Comparison of ENCODE assay signal across 36 cellular contexts in the genomic region with DNA sequence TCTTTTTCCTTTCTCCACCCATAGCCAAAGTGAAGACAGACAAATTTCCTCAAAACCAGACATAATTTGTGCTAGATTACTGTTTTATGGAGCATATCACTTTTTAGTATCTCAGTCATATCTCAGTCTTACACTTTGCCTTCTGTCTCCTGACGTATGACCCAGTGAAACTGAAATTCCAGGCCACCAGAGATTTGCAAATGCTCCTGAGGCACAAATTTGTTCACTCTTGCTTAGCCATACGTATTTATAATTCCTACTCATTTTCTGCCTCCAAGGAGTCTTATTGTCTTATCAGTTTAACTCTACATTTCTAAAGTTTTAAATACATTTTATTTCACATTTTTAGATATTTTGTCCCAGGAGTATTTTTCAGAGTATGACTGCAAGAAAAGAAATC. TPM values are rescaled to one million over a fixed set of nuclear protein-coding genes. Genes with fewer than 3 reads are reported as not detected.
"Had no signal": no experiment of that assay in that cellular context is flagged by ENCODE, and none has a peak within 500 bp of the region (broad histone marks: within the 10 kb centered on the region; RNA-seq: fewer than 3 reads in every experiment).

No MANE protein-coding gene starts in this region.

- H3K4me3 ChIP-seq: adrenal gland, body of pancreas, cardiac muscle cell had no signal

- H3K4me3 Mint-ChIP-seq: activated B cell treated with CpG ODN at 0.5 μM for 24 hours; activated CD4-positive, alpha-beta memory T cell treated with anti-CD3 and anti-CD28 coated beads for 36 hours; activated CD4-positive, alpha-beta T cell treated with anti-CD3 and anti-CD28 coated beads, Interleukin-2, amount 10 ng/mL, durations not matched to agents 24 days and 14 days; activated CD8-positive, alpha-beta T cell treated with anti-CD3 and anti-CD28 coated beads for 36 hours; activated naive CD4-positive, alpha-beta T cell treated with anti-CD3 and anti-CD28 coated beads for 36 hours; activated naive CD8-positive, alpha-beta T cell treated with anti-CD3 and anti-CD28 coated beads for 36 hours; activated T-cell treated with anti-CD3 and anti-CD28 coated beads, Interleukin-2, amount 50 U/mL, for 4 hours; activated T-cell treated with anti-CD3 and anti-CD28 coated beads, Interleukin-2, amount 50 U/mL, for 72 hours; activated T-helper 1 cell treated with anti-CD3 and anti-CD28 coated beads, Interleukin-12 subunit alpha, Interleukin-12 subunit beta, Interleukin-2, Interleukin-4 antibody, amounts not matched to agents 30 ng/mL and 10 ng/mL and 1 ng/mL, durations not matched to agents 14 hours and 24 hours and 36 hours; activated T-helper 17 cell treated with anti-CD3 and anti-CD28 coated beads, Interleukin-2, amount 50 U/mL, for 72 hours; central memory CD8-positive, alpha-beta T cell; T-helper 1 cell treated with Interleukin-12 subunit alpha and Interleukin-12 subunit beta and Interleukin-4 antibody, amounts not matched to agents 30 μg/mL and 1 μg/mL, for 36 hours had no signal

- H3K27me3 ChIP-seq: adrenal gland, body of pancreas, cardiac muscle cell had no signal

- H3K9me3 ChIP-seq: adrenal gland, body of pancreas had no signal

- H3K27ac ChIP-seq: adrenal gland, body of pancreas, cardiac muscle cell, VCaP had no signal

- FAIRE-seq: astrocyte, bronchial epithelial cell, TTC549 had no signal

- DNase-seq: activated B cell treated with CpG ODN at 0.5 μM for 24 hours; activated CD4-positive, alpha-beta memory T cell treated with anti-CD3 and anti-CD28 coated beads for 36 hours; activated CD4-positive, alpha-beta T cell treated with anti-CD3 and anti-CD28 coated beads for 4 hours; activated CD4-positive, alpha-beta T cell treated with anti-CD3 and anti-CD28 coated beads, Interleukin-2, amount 10 ng/mL, durations not matched to agents 24 days and 14 days; activated CD4-positive, alpha-beta T cell treated with anti-CD3 and anti-CD28 coated beads, Interleukin-2, amount 50 U/mL, for 1 hour; activated CD4-positive, alpha-beta T cell treated with anti-CD3 and anti-CD28 coated beads, Interleukin-2, amount 50 U/mL, for 4 hours; activated CD4-positive, CD25-positive, alpha-beta regulatory T cell treated with anti-CD3 and anti-CD28 coated beads, Interleukin-2, amount 50 U/mL, for 72 hours; activated CD8-positive, alpha-beta memory T cell treated with anti-CD3 and anti-CD28 coated beads, Interleukin-2, amount 50 U/mL, for 4 hours; activated CD8-positive, alpha-beta T cell treated with anti-CD3 and anti-CD28 coated beads for 36 hours; activated effector memory CD4-positive, alpha-beta T cell treated with anti-CD3 and anti-CD28 coated beads, Interleukin-2, amount 50 U/mL, for 16 hours; activated gamma-delta T cell treated with Interleukin-2 at 50 U/mL for 16 hours; activated naive CD4-positive, alpha-beta T cell; activated naive CD4-positive, alpha-beta T cell treated with anti-CD3 and anti-CD28 coated beads for 36 hours; activated naive CD4-positive, alpha-beta T cell treated with anti-CD3 and anti-CD28 coated beads, Interleukin-2, amount 50 U/mL, for 16 hours; activated naive CD8-positive, alpha-beta T cell treated with anti-CD3 and anti-CD28 coated beads for 36 hours; activated T-cell treated with anti-CD3 and anti-CD28 coated beads for 4 hours; activated T-cell treated with anti-CD3 and anti-CD28 coated beads, Interleukin-2, amount 50 U/mL, for 1 hour; activated T-cell treated with anti-CD3 and anti-CD28 coated beads, Interleukin-2, amount 50 U/mL, for 4 hours; activated T-cell treated with anti-CD3 and anti-CD28 coated beads, Interleukin-2, amount 50 U/mL, for 72 hours; adrenal gland; amniotic stem cell; aorta; body of pancreas; caudate nucleus; cerebellar nuclear complex; T-helper 1 cell had no signal

- H3K4me1 ChIP-seq: body of pancreas had no signal

- H3K27me3 Mint-ChIP-seq: activated B cell treated with CpG ODN at 0.5 μM for 24 hours; activated CD4-positive, alpha-beta memory T cell treated with anti-CD3 and anti-CD28 coated beads for 36 hours; activated CD4-positive, alpha-beta T cell treated with anti-CD3 and anti-CD28 coated beads, Interleukin-2, amount 10 ng/mL, durations not matched to agents 24 days and 14 days; activated CD8-positive, alpha-beta T cell treated with anti-CD3 and anti-CD28 coated beads for 36 hours; activated naive CD8-positive, alpha-beta T cell treated with anti-CD3 and anti-CD28 coated beads for 36 hours; activated T-helper 17 cell treated with anti-CD3 and anti-CD28 coated beads, Interleukin-2, amount 50 U/mL, for 72 hours; central memory CD8-positive, alpha-beta T cell had no signal

- H3K9me3 Mint-ChIP-seq: central memory CD8-positive, alpha-beta T cell had no signal

- H3K27ac Mint-ChIP-seq: activated CD4-positive, alpha-beta memory T cell treated with anti-CD3 and anti-CD28 coated beads for 36 hours; activated CD4-positive, alpha-beta T cell treated with anti-CD3 and anti-CD28 coated beads, Interleukin-2, amount 10 ng/mL, durations not matched to agents 24 days and 14 days; activated CD8-positive, alpha-beta T cell treated with anti-CD3 and anti-CD28 coated beads for 36 hours; activated naive CD4-positive, alpha-beta T cell treated with anti-CD3 and anti-CD28 coated beads for 36 hours; activated naive CD4-positive, alpha-beta T cell treated with anti-CD3 and anti-CD28 coated beads, Interleukin-2, amount 50 U/mL, for 72 hours; activated naive CD8-positive, alpha-beta T cell treated with anti-CD3 and anti-CD28 coated beads for 36 hours; activated T-cell treated with anti-CD3 and anti-CD28 coated beads, Interleukin-2, amount 50 U/mL, for 72 hours; activated T-helper 1 cell treated with anti-CD3 and anti-CD28 coated beads, Interleukin-12 subunit alpha, Interleukin-12 subunit beta, Interleukin-2, Interleukin-4 antibody, amounts not matched to agents 30 ng/mL and 10 ng/mL and 1 ng/mL, durations not matched to agents 14 hours and 24 hours and 36 hours; activated T-helper 17 cell treated with anti-CD3 and anti-CD28 coated beads, Interleukin-2, amount 50 U/mL, for 72 hours; T-helper 1 cell treated with Interleukin-12 subunit alpha and Interleukin-12 subunit beta and Interleukin-4 antibody, amounts not matched to agents 30 μg/mL and 1 μg/mL, for 36 hours had no signal

- ATAC-seq: activated CD8-positive, alpha-beta T cell treated with anti-CD3 and anti-CD28 coated beads for 36 hours; activated naive CD4-positive, alpha-beta T cell treated with anti-CD3 and anti-CD28 coated beads, Interleukin-2, amount 50 U/mL, for 72 hours; activated T-cell treated with anti-CD3 and anti-CD28 coated beads, Interleukin-2, amount 50 U/mL, for 4 hours; activated T-cell treated with anti-CD3 and anti-CD28 coated beads, Interleukin-2, amount 50 U/mL, for 72 hours; activated T-helper 17 cell treated with anti-CD3 and anti-CD28 coated beads, Interleukin-2, amount 50 U/mL, for 72 hours; body of pancreas had no signal

- H3K36me3 ChIP-seq: adrenal gland, cardiac muscle cell had no signal

RNA-seq across cellular contexts. Expression of a gene that starts 10.0 kb away (rescaled TPM):
- total RNA-seq: cardiac muscle cell had no signal
- polyA plus RNA-seq: cardiac muscle cell had no signal
